Comparison of ENCODE assay signal across 17 cellular contexts in the genomic region with DNA sequence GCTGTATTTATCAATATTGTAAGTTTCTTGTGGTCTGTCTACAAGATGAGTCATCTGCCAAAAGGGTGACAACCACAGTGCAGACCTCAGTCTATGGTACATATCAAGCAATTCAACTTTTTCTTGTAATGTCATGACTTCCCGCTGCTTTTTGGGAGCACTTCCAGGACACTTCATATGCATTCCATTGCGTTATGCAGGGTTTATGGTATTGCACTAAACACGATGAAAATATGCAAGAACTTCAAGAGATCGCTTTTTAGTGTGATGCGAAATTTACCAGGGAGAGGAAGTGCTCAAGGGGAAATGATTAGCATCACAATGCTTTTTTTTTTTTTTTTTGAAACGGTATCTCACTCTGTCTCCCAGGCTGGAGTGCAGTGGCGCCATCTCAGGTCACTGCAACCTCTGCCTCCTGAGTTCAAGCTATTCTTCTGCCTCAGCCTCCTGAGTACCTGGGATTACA.
DNase-seq lines count a peak whose midpoint lies in the region; ATAC-seq, FAIRE-seq and TF ChIP-seq lines count a peak whose summit lies in the region.
"Had no signal": no experiment of that assay in that cellular context is flagged by ENCODE, and none has a peak within 500 bp of the region (broad histone marks: within the 10 kb centered on the region; RNA-seq: fewer than 3 reads in every experiment).

No MANE protein-coding gene starts in this region.

- no peak for TF ChIP-seq RAD21 in IMR-90 (IDR thresholded peaks at IDR 0.05; ENCODE audit: low read length)

- no peak overlapping the region for H3K18ac ChIP-seq in IMR-90 (ENCODE audit: low read depth, low read length)

- no peak overlapping the region for H2AK9ac ChIP-seq in IMR-90 (replicated peaks; ENCODE audit: low read depth, low read length, poor library complexity)

- no peak overlapping the region for H3K4ac ChIP-seq in IMR-90 (ENCODE audit: low read depth, low read length)

- no peak overlapping the region for H2BK15ac ChIP-seq in IMR-90 (ENCODE audit: low read depth, low read length)

- no peak overlapping the region for H4K5ac ChIP-seq in IMR-90 (ENCODE audit: low read depth, low read length)

- H2BK5ac ChIP-seq in IMR-90 (ENCODE audit: low read depth, low read length, poor library complexity, severe bottlenecking), result no peak overlapping the region

- no peak overlapping the region for H2AK5ac ChIP-seq in IMR-90 (ENCODE audit: low read depth, low read length)

- H3K14ac ChIP-seq in IMR-90 (replicated peaks; ENCODE audit: low read depth, low read length), result no peak overlapping the region

- no peak overlapping the region for H4K8ac ChIP-seq in IMR-90 (ENCODE audit: low read depth in 2 of 2, low read length in 2 of 2)

- H3K56ac ChIP-seq in IMR-90 (ENCODE audit: extremely low read depth, insufficient read depth, low read length), result no peak overlapping the region

- H2BK20ac ChIP-seq in IMR-90 (ENCODE audit: low read depth, low read length), result no peak overlapping the region

- H3K36me3 ChIP-seq in IMR-90 (ENCODE audit: control insufficient read depth, insufficient read depth, low read length), result no peaks in the 10 kb centered on the region
- H3K36me3 ChIP-seq: BLaER1 treated with 17β-estradiol and CSF1 and Interleukin-3, amounts not matched to agents 10 nM and 100 nM had no signal

- in situ Hi-C loops in IMR-90 (cut with MboI; ENCODE audit: low sequenced_read_pairs), result no loop called here

- H3K27ac ChIP-seq in IMR-90 (ENCODE audit: insufficient read depth, low read length) (no peak overlapping the region), foreskin keratinocyte (no peak overlapping the region)

- TF ChIP-seq CTCF in IMR-90 (conservative IDR thresholded peaks at IDR 0.05; ENCODE audit: low read depth, low read length) (no peak), foreskin keratinocyte (conservative IDR thresholded peaks at IDR 0.05) (peak; percentile 51)

- no peak overlapping the region for H3K4me3 ChIP-seq in IMR-90 (ENCODE audit: insufficient read depth, low read depth, low read length)
- H3K4me3 ChIP-seq: BLaER1 treated with 17β-estradiol and CSF1 and Interleukin-3, amounts not matched to agents 10 nM and 100 nM had no signal

- intact Hi-C loops in IMR-90 (cut with micrococcal nuclease) (no loop called here), left colon (cut with DNase I, micrococcal nuclease) (no loop called here)

- CTCF ChIA-PET in IMR-90 (lab: Yijun Ruan, JAX), result no interaction called here

- H3K27me3 ChIP-seq in IMR-90 (ENCODE audit: control insufficient read depth, insufficient read depth, low read length) (no peaks in the 10 kb centered on the region), foreskin keratinocyte (no peaks in the 10 kb centered on the region)
- H3K27me3 ChIP-seq: BLaER1 treated with 17β-estradiol and CSF1 and Interleukin-3, amounts not matched to agents 10 nM and 100 nM had no signal

- no TSS peak for BruUV-seq in IMR-90 (replicated peaks; lab: Mats Ljungman, UMichigan)

- no peak for TF ChIP-seq POLR2A in IMR-90 (IDR thresholded peaks at IDR 0.05; ENCODE audit: low read depth, low read length)

- no peaks in the 10 kb centered on the region for H3K79me1 ChIP-seq in IMR-90 (ENCODE audit: low read depth in 1 of 2, low read length in 2 of 2)

- H4K20me1 ChIP-seq in IMR-90 (ENCODE audit: insufficient read depth, low read length), result no peaks in the 10 kb centered on the region
- H4K20me1 ChIP-seq: BLaER1 treated with 17β-estradiol and CSF1 and Interleukin-3, amounts not matched to agents 10 nM and 100 nM had no signal

- H2BK120ac ChIP-seq in IMR-90 (ENCODE audit: low read depth, low read length), result no peak overlapping the region

- H3K9ac ChIP-seq in IMR-90 (ENCODE audit: low read depth, low read length), result no peak overlapping the region
- H3K9ac ChIP-seq: BLaER1 treated with 17β-estradiol and CSF1 and Interleukin-3, amounts not matched to agents 10 nM and 100 nM had no signal

- H3K4me2 ChIP-seq in IMR-90 (ENCODE audit: low read depth, low read length), result no peak overlapping the region

- WGBS in IMR-90 (ENCODE audit: extremely low coverage in 2 of 2, insufficient read length in 1 of 2), 2 experiments, result 11% methylated on average over 3 of the region's 7 CpGs; no CpG with 5 or more reads in 1 of the 2 experiments

- no peak overlapping the region for H2AFZ ChIP-seq in IMR-90 (replicated peaks; ENCODE audit: low read length, poor library complexity)

- no peak overlapping the region for H3K23ac ChIP-seq in IMR-90 (ENCODE audit: low read depth, low read length)

- DNase-seq in EH (ENCODE audit: low read depth), result peak; percentile 98
- DNase-seq in IMR-90, result peak; percentile 2
- DNase-seq in RCC 7860 (ENCODE audit: low spot score), result peak; percentile 22
- peak in 1 of 2 donors; percentile 56 for DNase-seq in foreskin keratinocyte
- no peak for DNase-seq in left colon
- no peak for DNase-seq in activated CD4-positive, alpha-beta T cell treated with anti-CD3 and anti-CD28 coated beads, Interleukin-2, amount 50 U/mL, for 4 hours
- DNase-seq: activated CD4-positive, alpha-beta memory T cell treated with anti-CD3 and anti-CD28 coated beads for 36 hours; activated naive CD4-positive, alpha-beta T cell treated with anti-CD3 and anti-CD28 coated beads, Interleukin-2, amount 10 ng/mL, durations not matched to agents 7 days and 5 days; islet precursor cell; NCI-H1694; NK-92 treated with Interleukin-12 subunit alpha and Interleukin-12 subunit beta, amount 100 ng/mL, for 24 hours; stimulated activated CD4-positive, alpha-beta T cell treated with anti-CD3 and anti-CD28 coated beads, Interleukin-4, amount 100 ng/mL, for 24 hours; stimulated activated naive CD4-positive, alpha-beta T cell; T-helper 17 cell had no signal

- H3K9me3 ChIP-seq in IMR-90 (ENCODE audit: control insufficient read depth, insufficient read depth, low read length), result peaks cover 17% of the 10 kb centered on the region
- H3K9me3 ChIP-seq: BLaER1 treated with 17β-estradiol and CSF1 and Interleukin-3, amounts not matched to agents 10 nM and 100 nM had no signal

- FAIRE-seq in RCC 7860 (lab: Jason Lieb, UNC), result no peak

- POLR2A ChIA-PET in IMR-90 (lab: Charles Lee; ENCODE audit: unreplicated experiment), result no interaction called here

- dilution Hi-C loops in IMR-90 (cut with HindIII; ENCODE audit: low sequenced_read_pairs, unreplicated experiment), result no loop called here

- H3K9me1 ChIP-seq in IMR-90 (ENCODE audit: insufficient read depth, low read length), result no peaks in the 10 kb centered on the region

- peak; percentile 32 for ATAC-seq in IMR-90 (ENCODE audit: low read depth)
- peak; percentile 56 for ATAC-seq in foreskin keratinocyte
- no peak for ATAC-seq in GM18519 (IDR thresholded peaks at IDR 0.05; ENCODE audit: low FRiP score, unreplicated experiment)
- ATAC-seq in left colon, result no peak
- no peak for ATAC-seq in GM19351 (IDR thresholded peaks at IDR 0.05; ENCODE audit: unreplicated experiment)
- ATAC-seq: T-helper 17 cell had no signal

- no peaks in the 10 kb centered on the region for H3K4me1 ChIP-seq in IMR-90 (ENCODE audit: control insufficient read depth, insufficient read depth, low read length)
- H3K4me1 ChIP-seq in foreskin keratinocyte, result no peaks in the 10 kb centered on the region

- no peak overlapping the region for H4K91ac ChIP-seq in IMR-90 (ENCODE audit: insufficient read depth, low read depth, low read length)

TF ChIP-seq in IMR-90, 13 proteins besides CTCF, POLR2A, EP300 and RAD21:
- TF ChIP-seq ELK1 (IDR thresholded peaks at IDR 0.05; ENCODE audit: borderline replicate concordance, low read depth, low read length) (no peak), MAFK (IDR thresholded peaks at IDR 0.05; ENCODE audit: low read depth, low read length) (no peak), USF2 (IDR thresholded peaks at IDR 0.05; ENCODE audit: low read depth, low read length) (no peak), BHLHE40 (IDR thresholded peaks at IDR 0.05; ENCODE audit: low read depth, low read length) (no peak), SMC3 (IDR thresholded peaks at IDR 0.05; ENCODE audit: low read depth, low read length) (no peak), FOS (IDR thresholded peaks at IDR 0.05; ENCODE audit: low read depth, low read length) (no peak), NFE2L2 (IDR thresholded peaks at IDR 0.05; ENCODE audit: low read depth, low read length) (no peak), CEBPB (IDR thresholded peaks at IDR 0.05; ENCODE audit: low read depth, low read length) (no peak), CHD1 (IDR thresholded peaks at IDR 0.05; ENCODE audit: low read depth, low read length) (no peak), RFX5 (IDR thresholded peaks at IDR 0.05; ENCODE audit: low read depth, low read length) (no peak), MXI1 (IDR thresholded peaks at IDR 0.05; ENCODE audit: borderline replicate concordance, low read depth, low read length) (no peak), RCOR1 (IDR thresholded peaks at IDR 0.05; ENCODE audit: insufficient replicate concordance, low read length) (no peak), MAZ (IDR thresholded peaks at IDR 0.05; ENCODE audit: borderline replicate concordance, low read depth, low read length) (no peak)

Comparison
In these comparisons a context has a peak if more than half of its experiments do, and no peak if none do; other contexts are left out.
1. DNase-seq: peak in EH (single experiment), IMR-90 (single experiment) and RCC 7860 (single experiment); none in left colon (0 of 2) and activated CD4-positive, alpha-beta T cell treated with anti-CD3 and anti-CD28 coated beads, Interleukin-2, amount 50 U/mL, for 4 hours (0 of 2).
2. ATAC-seq: peak in IMR-90 (single experiment) and foreskin keratinocyte (single experiment); none in GM18519 (single experiment), left colon (single experiment) and GM19351 (single experiment).